21 cellular contexts compared by ENCODE assay signal in the genomic region with DNA sequence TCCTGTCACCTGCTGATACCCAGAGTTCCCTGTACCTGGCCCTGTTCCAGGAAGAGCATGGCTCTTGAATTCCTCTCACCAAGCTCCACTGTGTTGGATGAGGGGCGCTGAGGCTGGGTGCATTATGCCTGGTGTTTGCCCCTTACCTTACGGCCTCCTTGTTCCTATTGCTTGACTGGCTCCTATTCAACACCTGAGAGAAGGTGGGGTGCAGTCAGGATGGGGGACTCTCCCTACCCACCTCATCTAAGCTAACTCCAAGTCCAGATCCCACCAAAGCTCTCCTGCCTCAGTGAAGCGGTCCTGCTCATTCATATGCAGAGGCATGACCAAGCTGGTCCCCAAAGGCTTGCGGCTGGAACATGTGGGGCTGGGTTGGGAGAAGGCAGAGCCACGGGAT. TPM values are rescaled to one million over a fixed set of nuclear protein-coding genes. Genes with fewer than 3 reads are reported as not detected.
"Had no signal": no experiment of that assay in that cellular context is flagged by ENCODE, and none has a peak within 500 bp of the region (broad histone marks: within the 10 kb centered on the region; RNA-seq: fewer than 3 reads in every experiment).

No MANE protein-coding gene starts in this region.

- H3K27me3 Mint-ChIP-seq: naive B cell had no signal

- H3K27ac ChIP-seq: epithelial cell of prostate, esophagus muscularis mucosa, gastrocnemius medialis, left ventricle myocardium inferior, lower lobe of right lung, thyroid gland had no signal

- ATAC-seq: effector memory CD8-positive, alpha-beta T cell; gastrocnemius medialis; lower lobe of right lung; right cardiac atrium had no signal

- H3K27ac Mint-ChIP-seq: effector memory CD8-positive, alpha-beta T cell; nephron; type B pancreatic cell had no signal

- H3K4me1 ChIP-seq: gastrocnemius medialis, thyroid gland had no signal

- DNase-seq: effector memory CD8-positive, alpha-beta T cell; gastrocnemius medialis; glutamatergic neuron; left ventricle myocardium inferior; lower lobe of right lung; mesenchymal stem cell; naive B cell; posterior cingulate gyrus; right cardiac atrium; small intestine; stimulated activated CD4-positive, alpha-beta T cell treated with anti-CD3 and anti-CD28 coated beads, Interleukin-12 subunit alpha, Interleukin-12 subunit beta, amount 100 ng/mL, for 4 hours; stimulated activated naive CD4-positive, alpha-beta T cell treated with Interleukin-2 at 50 U/mL for 16 hours; thyroid gland had no signal

- FAIRE-seq: keratinocyte, small intestine, urothelium cell line had no signal

- H3K4me3 Mint-ChIP-seq: effector memory CD8-positive, alpha-beta T cell; nephron; type B pancreatic cell had no signal

- H3K9me3 Mint-ChIP-seq: effector memory CD8-positive, alpha-beta T cell; naive B cell; nephron; type B pancreatic cell had no signal

- H3K4me3 ChIP-seq: esophagus muscularis mucosa, gastrocnemius medialis, left ventricle myocardium inferior, lower lobe of right lung, thyroid gland had no signal

- H3K36me3 Mint-ChIP-seq: naive B cell, type B pancreatic cell had no signal

- H3K36me3 ChIP-seq: esophagus muscularis mucosa, gastrocnemius medialis, left ventricle myocardium inferior, lower lobe of right lung, thyroid gland had no signal

- H3K27me3 ChIP-seq: thyroid gland had no signal

- H3K9me3 ChIP-seq: esophagus muscularis mucosa, gastrocnemius medialis, left ventricle myocardium inferior, lower lobe of right lung, thyroid gland had no signal

RNA-seq across cellular contexts. Expression of a gene that starts 35.8 kb away (rescaled TPM):
- total RNA-seq: fibroblast of villous mesenchyme had no signal

RNA-seq across cellular contexts. Expression of a gene that starts 59.1 kb away (rescaled TPM):
- total RNA-seq: fibroblast of villous mesenchyme, lower lobe of right lung, omental fat pad had no signal
- polyA plus RNA-seq: small intestine had no signal
